ENCODE assay signal across 7 cellular contexts in genomic region chr9:137745541-137745991, GRCh38.
A peak's percentile ranks its signal among the peaks of the same experiment; 100 is the strongest.
DNase-seq lines count a peak whose midpoint lies in the region; ATAC-seq and FAIRE-seq lines count a peak whose summit lies in the region.

No MANE protein-coding gene starts in this region.

- H3K18ac ChIP-seq in neuronal stem cell (ENCODE audit: low read length) = no peak overlapping the region

- ATAC-seq in GM21717 (IDR thresholded peaks at IDR 0.05; ENCODE audit: unreplicated experiment) = peak; percentile 53

- no peak overlapping the region for H3K27ac ChIP-seq in Karpas-422 (ENCODE audit: low read length)
- peak overlapping the region; percentile 16 for H3K27ac ChIP-seq in neuronal stem cell (replicated peaks; ENCODE audit: low read length)

- peaks cover 20% of the 10 kb centered on the region for H3K79me2 ChIP-seq in Karpas-422 (ENCODE audit: low read length)

- H3K23ac ChIP-seq in neuronal stem cell (ENCODE audit: low read depth, low read length, poor library complexity) = peak overlapping the region; percentile 37

- H3K9me2 ChIP-seq in Karpas-422 (replicated peaks; ENCODE audit: insufficient read depth, low read length) = no peaks in the 10 kb centered on the region

- no peak overlapping the region for H4K8ac ChIP-seq in neuronal stem cell (ENCODE audit: low read depth, low read length)

- H4K91ac ChIP-seq in neuronal stem cell (ENCODE audit: low read depth, low read length, poor library complexity) = no peak overlapping the region

- no peak overlapping the region for H3K4me3 ChIP-seq in Karpas-422 (ENCODE audit: low read length)
- no peak overlapping the region for H3K4me3 ChIP-seq in adipocyte (ENCODE audit: low read length)
- H3K4me3 ChIP-seq in neuronal stem cell (ENCODE audit: low read length in 2 of 2) = peak overlapping the region in 1 of 2 donors; percentile 5

- H3K4me2 ChIP-seq in Karpas-422 (ENCODE audit: low read depth, low read length, poor library complexity, severe bottlenecking) (peak overlapping the region; percentile 10), neuronal stem cell (ENCODE audit: insufficient read depth, low read length, poor library complexity, severe bottlenecking) (no peak overlapping the region)

- H2BK15ac ChIP-seq in neuronal stem cell (ENCODE audit: low read length) = no peak overlapping the region

- no peak overlapping the region for H3K4ac ChIP-seq in neuronal stem cell (ENCODE audit: low read length)

- H2BK120ac ChIP-seq in neuronal stem cell (ENCODE audit: low read depth, low read length) = no peak overlapping the region

- H3K4me1 ChIP-seq in Karpas-422 (ENCODE audit: low read length) (peaks cover 15% of the 10 kb centered on the region), adipocyte (ENCODE audit: control insufficient read depth, insufficient read depth, low read length) (peaks cover 10% of the 10 kb centered on the region), neuronal stem cell (ENCODE audit: control insufficient read depth in 2 of 2, insufficient read depth in 1 of 2, low read depth in 1 of 2, low read length in 2 of 2) (peaks cover 3 to 8% of the 10 kb centered on the region in 2 donors)

- H3K79me1 ChIP-seq in neuronal stem cell (ENCODE audit: low read depth, low read length) = peaks cover 13% of the 10 kb centered on the region

- no peak overlapping the region for H2BK5ac ChIP-seq in neuronal stem cell (ENCODE audit: low read length)

- H3K36me3 ChIP-seq in Karpas-422 (ENCODE audit: insufficient read depth, low read length) (peaks cover 30% of the 10 kb centered on the region; the same call in 1 of the 2 replicates), adipocyte (ENCODE audit: control insufficient read depth, insufficient read depth, low read length, severe bottlenecking) (peaks cover 35% of the 10 kb centered on the region), neuronal stem cell (replicated peaks in 1 of 2; ENCODE audit: control insufficient read depth in 2 of 2, insufficient read depth in 2 of 2, low read length in 2 of 2) (peaks cover 27 to 81% of the 10 kb centered on the region in 2 donors)

- H3K9ac ChIP-seq in Karpas-422 (ENCODE audit: low read length) (no peak overlapping the region), adipocyte (ENCODE audit: low read length) (no peak overlapping the region), neuronal stem cell (ENCODE audit: low read depth, low read length, poor library complexity) (no peak overlapping the region)

- FAIRE-seq in GM18507 (lab: Jason Lieb, UNC) = peak; percentile 93

- no peak overlapping the region for H2AFZ ChIP-seq in Karpas-422 (ENCODE audit: low read length)
- no peak overlapping the region for H2AFZ ChIP-seq in neuronal stem cell (ENCODE audit: low read length)

- no peak overlapping the region for H2BK12ac ChIP-seq in neuronal stem cell (ENCODE audit: low read length)

- H4K20me1 ChIP-seq in Karpas-422 (ENCODE audit: insufficient read depth, low read depth, low read length) = no peaks in the 10 kb centered on the region; the same call in 1 of the 2 replicates

- H3K14ac ChIP-seq in neuronal stem cell (ENCODE audit: low read length) = no peak overlapping the region

- H3K27me3 ChIP-seq in Karpas-422 (ENCODE audit: low read length) (no peaks in the 10 kb centered on the region), adipocyte (replicated peaks; ENCODE audit: control insufficient read depth, insufficient read depth, low read length) (no peaks in the 10 kb centered on the region), neuronal stem cell (ENCODE audit: control insufficient read depth in 3 of 3, insufficient read depth in 3 of 3, low read depth in 1 of 3, low read length in 3 of 3) (no peaks in the 10 kb centered on the region)

- DNase-seq in GM18507 (ENCODE audit: extremely low spot score, insufficient read length, low read depth) = no peak
- peak; percentile 44 for DNase-seq in Karpas-422
- DNase-seq in adipocyte (ENCODE audit: low read depth) = peak; percentile 15
- DNase-seq in neuronal stem cell (ENCODE audit: low spot score) = no peak
- DNase-seq in KG1 (lab: John Stamatoyannopoulos, UW) = no peak
- DNase-seq in epidermal melanocyte (ENCODE audit: insufficient read length, low spot score) = no peak

- WGBS in neuronal stem cell (ENCODE audit: extremely low coverage in 2 of 2, insufficient read length in 2 of 2, insufficient replicate concordance in 1 of 2), 2 donors = no CpG with 5 or more reads among the region's 10 CpGs

- H3K9me3 ChIP-seq in Karpas-422 (ENCODE audit: low read length) (no peaks in the 10 kb centered on the region), adipocyte (ENCODE audit: control insufficient read depth, low read length) (no peaks in the 10 kb centered on the region), neuronal stem cell (replicated peaks in 1 of 2; ENCODE audit: control insufficient read depth in 2 of 2, insufficient read depth in 1 of 2, low read depth in 1 of 2, low read length in 2 of 2) (peaks cover 0 to 3% of the 10 kb centered on the region in 2 donors)

- no peak overlapping the region for H2AK5ac ChIP-seq in neuronal stem cell (ENCODE audit: low read depth, low read length)

Comparison
In these comparisons a context has a peak if more than half of its experiments do, and no peak if none do; other contexts are left out.
1. DNase-seq: peak in Karpas-422 (single experiment) and adipocyte (single experiment); none in GM18507 (single experiment), neuronal stem cell (single experiment), KG1 (single experiment) and epidermal melanocyte (single experiment).